Comparison of ENCODE assay signal across 24 cellular contexts in genomic region chr6:29757282-29757681, GRCh38.
"Had no signal": no experiment of that assay in that cellular context is flagged by ENCODE, and none has a peak within 500 bp of the region (broad histone marks: within the 10 kb centered on the region; RNA-seq: fewer than 3 reads in every experiment).

No MANE protein-coding gene starts in this region.

- H3K9me3 ChIP-seq: heart left ventricle, ovary, psoas muscle, transverse colon had no signal

- H3K27ac ChIP-seq: brain microvascular endothelial cell, coronary artery, heart left ventricle, ovary, psoas muscle, transverse colon had no signal

- DNase-seq: activated B cell treated with CpG ODN at 0.5 μM for 24 hours; activated CD4-positive, alpha-beta memory T cell treated with anti-CD3 and anti-CD28 coated beads, Interleukin-2, amount 10 ng/mL, durations not matched to agents 7 days and 5 days; activated CD4-positive, alpha-beta T cell treated with anti-CD3 and anti-CD28 coated beads for 48 hours; activated effector memory CD4-positive, alpha-beta T cell treated with Interleukin-2 at 50 U/mL for 16 hours; activated naive CD4-positive, alpha-beta T cell treated with anti-CD3 and anti-CD28 coated beads, Interleukin-2, amount 50 U/mL, for 16 hours; activated T-cell treated with anti-CD3 and anti-CD28 coated beads, Interleukin-2, amount 50 U/mL, for 24 hours; aorta; brain microvascular endothelial cell; heart left ventricle; immature natural killer cell; left ventricle myocardium superior; ovary; psoas muscle; right cardiac atrium; transverse colon had no signal

- H3K9me3 Mint-ChIP-seq: activated B cell treated with CpG ODN at 0.5 μM for 24 hours; activated CD4-positive, alpha-beta memory T cell treated with anti-CD3 and anti-CD28 coated beads, Interleukin-2, amount 10 ng/mL, durations not matched to agents 7 days and 5 days; activated T-cell treated with anti-CD3 and anti-CD28 coated beads, Interleukin-2, amount 50 U/mL, for 24 hours; central memory CD8-positive, alpha-beta T cell; immature natural killer cell; memory B cell; naive thymus-derived CD4-positive, alpha-beta T cell; stimulated activated naive CD8-positive, alpha-beta T cell treated with anti-CD3 and anti-CD28 coated beads, Interleukin-15, Interleukin-2, amounts not matched to agents 100 ng/mL and 50 ng/mL, for 24 hours; T-helper 2 cell treated with Interferon-gamma antibody and Interleukin-4, amounts not matched to agents 5 μg/mL and 100 μg/mL, for 36 hours had no signal

- ATAC-seq: heart left ventricle; left ventricle myocardium superior; naive thymus-derived CD4-positive, alpha-beta T cell; psoas muscle; right cardiac atrium had no signal

- FAIRE-seq: endometrium, frontal cortex, TTC549 had no signal

- H3K4me3 Mint-ChIP-seq: activated B cell treated with CpG ODN at 0.5 μM for 24 hours; activated CD4-positive, alpha-beta memory T cell treated with anti-CD3 and anti-CD28 coated beads, Interleukin-2, amount 10 ng/mL, durations not matched to agents 7 days and 5 days; activated T-cell treated with anti-CD3 and anti-CD28 coated beads, Interleukin-2, amount 50 U/mL, for 24 hours; central memory CD8-positive, alpha-beta T cell; immature natural killer cell; memory B cell; naive thymus-derived CD4-positive, alpha-beta T cell; stimulated activated naive CD8-positive, alpha-beta T cell treated with anti-CD3 and anti-CD28 coated beads, Interleukin-15, Interleukin-2, amounts not matched to agents 100 ng/mL and 50 ng/mL, for 24 hours; T-helper 2 cell treated with Interferon-gamma antibody and Interleukin-4, amounts not matched to agents 5 μg/mL and 100 μg/mL, for 36 hours had no signal

- H3K4me3 ChIP-seq: coronary artery, heart left ventricle, ovary, psoas muscle, transverse colon had no signal

- H3K36me3 ChIP-seq: brain microvascular endothelial cell, heart left ventricle, ovary, transverse colon had no signal

- H3K27me3 ChIP-seq: heart left ventricle, ovary had no signal

- H3K27ac Mint-ChIP-seq: activated B cell treated with CpG ODN at 0.5 μM for 24 hours; activated CD4-positive, alpha-beta memory T cell treated with anti-CD3 and anti-CD28 coated beads, Interleukin-2, amount 10 ng/mL, durations not matched to agents 7 days and 5 days; activated T-cell treated with anti-CD3 and anti-CD28 coated beads, Interleukin-2, amount 50 U/mL, for 24 hours; immature natural killer cell; memory B cell; stimulated activated naive CD8-positive, alpha-beta T cell treated with anti-CD3 and anti-CD28 coated beads, Interleukin-15, Interleukin-2, amounts not matched to agents 100 ng/mL and 50 ng/mL, for 24 hours; T-helper 2 cell treated with Interferon-gamma antibody and Interleukin-4, amounts not matched to agents 5 μg/mL and 100 μg/mL, for 36 hours had no signal

- H3K27me3 Mint-ChIP-seq: activated B cell treated with CpG ODN at 0.5 μM for 24 hours; central memory CD8-positive, alpha-beta T cell; stimulated activated naive CD8-positive, alpha-beta T cell treated with anti-CD3 and anti-CD28 coated beads, Interleukin-15, Interleukin-2, amounts not matched to agents 100 ng/mL and 50 ng/mL, for 24 hours had no signal
